10 cellular contexts compared by ENCODE assay signal in the genomic region with DNA sequence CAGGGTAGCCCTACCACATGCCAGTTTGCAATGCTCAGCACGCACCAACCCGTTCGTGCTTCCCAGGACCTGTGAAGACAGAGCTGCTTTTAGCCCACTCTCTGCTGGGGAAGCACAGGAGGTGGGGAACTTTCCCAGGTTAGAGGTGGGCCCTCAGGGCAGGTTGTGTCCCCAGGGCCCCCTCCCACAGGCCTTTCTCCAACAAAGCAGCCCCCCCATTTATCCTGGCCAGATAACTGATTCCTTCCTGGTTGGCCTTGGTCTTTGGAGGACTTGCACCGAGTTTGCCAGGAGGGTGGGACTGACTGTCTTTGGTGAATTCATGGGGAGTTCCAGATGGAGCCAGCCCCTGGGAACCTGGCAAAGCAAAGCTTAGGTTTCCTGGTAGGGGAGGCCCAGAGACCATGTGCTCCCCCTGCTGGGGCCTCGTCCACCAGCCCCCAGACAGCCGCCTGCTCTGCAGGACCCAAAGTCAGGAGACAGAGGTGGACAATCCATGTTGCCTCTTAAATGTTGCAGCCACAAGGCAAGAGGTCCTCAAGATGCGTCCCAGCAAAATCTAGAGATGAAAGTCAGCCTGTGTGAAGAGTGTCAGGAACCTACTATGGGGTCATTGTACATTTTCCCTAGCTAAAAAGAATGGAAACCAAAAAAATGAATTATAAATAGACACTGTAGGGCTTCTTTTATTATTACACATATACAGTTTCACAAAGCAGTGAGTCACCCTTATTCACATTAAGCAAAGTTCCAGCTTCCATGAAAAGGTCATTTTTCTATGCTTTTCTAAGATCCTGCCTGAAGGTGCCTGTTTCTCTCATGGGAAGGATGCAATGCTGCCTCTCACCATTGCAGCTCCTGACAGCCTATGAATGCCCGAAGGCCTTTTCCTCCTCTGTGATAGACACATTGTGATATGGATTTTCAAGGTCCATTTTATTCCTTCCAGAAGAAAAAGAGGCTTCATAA.
DNase-seq lines count a peak whose midpoint lies in the region; ATAC-seq and TF ChIP-seq lines count a peak whose summit lies in the region.
"Had no signal": no experiment of that assay in that cellular context is flagged by ENCODE, and none has a peak within 500 bp of the region (broad histone marks: within the 10 kb centered on the region; RNA-seq: fewer than 3 reads in every experiment).

No MANE protein-coding gene starts in this region.

- no peak for DNase-seq in heart right ventricle
- no peak for DNase-seq in Right ventricle myocardium inferior (ENCODE audit: missing footprints)
- DNase-seq in NCI-H82 (lab: John Stamatoyannopoulos, UW), result peak; percentile 83
- DNase-seq in fibroblast of gingiva (ENCODE audit: low read depth), result peak; percentile 5
- DNase-seq in NCI-H510A treated with DMSO at 0.1 percent for 48 hours (lab: John Stamatoyannopoulos, UW), result no peak
- no peak for DNase-seq in G401 (ENCODE audit: low spot score)
- DNase-seq: CD4-positive, alpha-beta T cell; naive thymus-derived CD4-positive, alpha-beta T cell had no signal

- peak in 4 of 8 donors; percentile 24 to 55 (median 41) for ATAC-seq in heart right ventricle
- ATAC-seq in Right ventricle myocardium inferior, result no peak
- no peak for ATAC-seq in HG02852 (IDR thresholded peaks at IDR 0.05; ENCODE audit: unreplicated experiment)
- no peak for ATAC-seq in GM21825 (IDR thresholded peaks at IDR 0.05; ENCODE audit: unreplicated experiment)
- ATAC-seq: naive thymus-derived CD4-positive, alpha-beta T cell had no signal

- in situ Hi-C loops in G401 (cut with HindIII; ENCODE audit: low sequenced_read_pairs), result no loop called here

- H3K27ac ChIP-seq in heart right ventricle, result no peak overlapping the region

- WGBS in heart right ventricle, 2 donors, result 71 to 83% methylated on average over 8 of the region's 8 CpGs

- intact Hi-C loops in heart right ventricle (cut with DNase I) (loop anchor here in 1 of 10 donors (5.0 kb wide), 1 partner anchor 258 kb away; no protein-coding TSS in a partner anchor), Right ventricle myocardium inferior (cut with DNase I) (no loop called here)

- no peaks in the 10 kb centered on the region for H3K36me3 ChIP-seq in heart right ventricle

- H3K9me3 ChIP-seq in heart right ventricle, result no peaks in the 10 kb centered on the region

- peaks cover 0 to 6% (median 0%) of the 10 kb centered on the region in 7 donors for H3K27me3 ChIP-seq in heart right ventricle

- H3K4me3 ChIP-seq in heart right ventricle, result no peak overlapping the region

- peak in 8 of 9 donors; percentile 12 to 53 (median 36) for TF ChIP-seq CTCF in heart right ventricle (IDR thresholded peaks at IDR 0.05)

- H3K4me1 ChIP-seq in heart right ventricle, result peaks cover 0 to 24% (median 12%) of the 10 kb centered on the region in 9 donors

Comparison
In these comparisons a context has a peak if more than half of its experiments do, and no peak if none do; other contexts are left out.
1. DNase-seq: peak in NCI-H82 (single experiment) and fibroblast of gingiva (single experiment); none in heart right ventricle (0 of 2), Right ventricle myocardium inferior (single experiment), NCI-H510A treated with DMSO at 0.1 percent for 48 hours (single experiment) and G401 (single experiment).